ENCODE assay signal across 1 cellular context in the genomic region with DNA sequence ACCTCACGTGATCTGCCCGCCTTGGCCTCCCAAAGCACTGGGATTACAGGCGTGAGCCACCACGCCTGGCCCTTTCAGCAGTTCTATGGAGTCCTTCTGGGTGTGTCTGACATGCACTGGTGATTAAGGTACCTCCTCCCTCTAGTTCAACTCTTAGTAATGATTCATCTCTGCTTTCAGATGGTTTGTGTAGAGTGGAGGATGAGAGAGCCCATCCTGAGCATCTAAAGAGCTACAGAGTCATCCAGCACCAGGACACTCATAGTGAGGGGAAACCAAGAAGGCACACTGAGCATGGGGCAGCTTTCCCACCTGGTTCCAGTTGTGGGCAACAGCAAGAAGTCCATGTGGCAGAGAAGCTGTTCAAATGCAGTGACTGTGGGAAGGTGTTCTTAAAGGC.
TF ChIP-seq lines count a peak whose summit lies in the region.

No MANE protein-coding gene starts in this region.

TF ChIP-seq in IMR-90, 13 proteins besides CTCF, POLR2A, EP300 and RAD21:
- TF ChIP-seq USF2 (IDR thresholded peaks at IDR 0.05; ENCODE audit: low read depth, low read length) (no peak), RCOR1 (IDR thresholded peaks at IDR 0.05; ENCODE audit: insufficient replicate concordance, low read length) (no peak), RFX5 (IDR thresholded peaks at IDR 0.05; ENCODE audit: low read depth, low read length) (no peak), SMC3 (IDR thresholded peaks at IDR 0.05; ENCODE audit: low read depth, low read length) (no peak), MXI1 (IDR thresholded peaks at IDR 0.05; ENCODE audit: borderline replicate concordance, low read depth, low read length) (no peak), FOS (IDR thresholded peaks at IDR 0.05; ENCODE audit: low read depth, low read length) (no peak), MAZ (IDR thresholded peaks at IDR 0.05; ENCODE audit: borderline replicate concordance, low read depth, low read length) (no peak), CEBPB (IDR thresholded peaks at IDR 0.05; ENCODE audit: low read depth, low read length) (no peak), MAFK (IDR thresholded peaks at IDR 0.05; ENCODE audit: low read depth, low read length) (no peak), BHLHE40 (IDR thresholded peaks at IDR 0.05; ENCODE audit: low read depth, low read length) (no peak), CHD1 (IDR thresholded peaks at IDR 0.05; ENCODE audit: low read depth, low read length) (no peak), ELK1 (IDR thresholded peaks at IDR 0.05; ENCODE audit: borderline replicate concordance, low read depth, low read length) (no peak), NFE2L2 (IDR thresholded peaks at IDR 0.05; ENCODE audit: low read depth, low read length) (no peak)
TF ChIP-seq in IMR-90: peak in this region for 0.
